In genomic region chr5:5421149-5421960, GRCh38 we compare ENCODE assay signal across 8 cellular contexts. TPM values are rescaled to one million over a fixed set of nuclear protein-coding genes. Genes with fewer than 3 reads are reported as not detected.
DNase-seq lines count a peak whose midpoint lies in the region; ATAC-seq, FAIRE-seq and TF ChIP-seq lines count a peak whose summit lies in the region.

No MANE protein-coding gene starts in this region.

- TF ChIP-seq CTCF in heart left ventricle (IDR thresholded peaks at IDR 0.05) (no peak), pancreas (IDR thresholded peaks at IDR 0.05) (no peak), GM10266 (IDR thresholded peaks at IDR 0.05; ENCODE audit: control insufficient read depth, insufficient read depth, low read depth, missing control alignments) (no peak)

- peak overlapping the region; percentile 88 for H3K4me3 Mint-ChIP-seq in activated CD4-positive, alpha-beta T cell treated with anti-CD3 and anti-CD28 coated beads, Interleukin-2, amount 10 ng/mL, durations not matched to agents 7 days and 5 days

- H3K27me3 ChIP-seq in heart left ventricle (no peaks in the 10 kb centered on the region), pancreas (no peaks in the 10 kb centered on the region)

- DNase-seq in heart left ventricle (no peak), Right ventricle myocardium superior (no peak), erythroblast (lab: John Stamatoyannopoulos, UW) (peak; percentile 71 to 73), pancreas (peak in 1 of 6 donors; percentile 18), GM10266 (ENCODE audit: extremely low spot score) (no peak)
- peak; percentile 36 for DNase-seq in activated CD4-positive, alpha-beta T cell treated with anti-CD3 and anti-CD28 coated beads, Interleukin-2, amount 10 ng/mL, durations not matched to agents 7 days and 5 days

- no peaks in the 10 kb centered on the region for H3K27me3 Mint-ChIP-seq in activated CD4-positive, alpha-beta T cell treated with anti-CD3 and anti-CD28 coated beads, Interleukin-2, amount 10 ng/mL, durations not matched to agents 7 days and 5 days

- peak overlapping the region; percentile 53 to 100 (median 92) for H3K4me3 ChIP-seq in heart left ventricle
- H3K4me3 ChIP-seq in pancreas, result peak overlapping the region; percentile 75 to 100 (median 99)

- CTCF ChIA-PET in activated CD4-positive, alpha-beta T cell treated with anti-CD3 and anti-CD28 coated beads, Interleukin-2, amount 10 ng/mL, durations not matched to agents 7 days and 5 days (lab: Charles Lee), result interaction anchor here (1.3 kb wide), 1 partner anchor 22 kb away, joined by 3 read pairs; no protein-coding TSS in a partner anchor

- H3K27ac ChIP-seq in heart left ventricle (peak overlapping the region; percentile 92 to 100 (median 97)), pancreas (peak overlapping the region; percentile 99 to 100 (median 99))

- H3K9me3 ChIP-seq in heart left ventricle (no peaks in the 10 kb centered on the region), pancreas (no peaks in the 10 kb centered on the region)

- no peak for FAIRE-seq in pancreas (lab: Jason Lieb, UNC)

- H3K9me3 Mint-ChIP-seq in activated CD4-positive, alpha-beta T cell treated with anti-CD3 and anti-CD28 coated beads, Interleukin-2, amount 10 ng/mL, durations not matched to agents 7 days and 5 days, result no peaks in the 10 kb centered on the region

- 10 to 23% (median 13%) methylated on average over 24 of the region's 24 CpGs for WGBS in heart left ventricle, 4 donors
- 3 to 5% methylated on average over 24 of the region's 24 CpGs for WGBS in pancreas, 2 donors

- H3K36me3 ChIP-seq in heart left ventricle (no peaks in the 10 kb centered on the region), pancreas (no peaks in the 10 kb centered on the region)

- H3K4me1 Mint-ChIP-seq in activated CD4-positive, alpha-beta T cell treated with anti-CD3 and anti-CD28 coated beads, Interleukin-2, amount 10 ng/mL, durations not matched to agents 7 days and 5 days, result peaks cover 19% of the 10 kb centered on the region

- TF ChIP-seq POLR2A in heart left ventricle (IDR thresholded peaks at IDR 0.05) (no peak), erythroblast (IDR thresholded peaks at IDR 0.05; ENCODE audit: low read length) (no peak)

- intact Hi-C loops in heart left ventricle (cut with DNase I) (loop anchor here in 3 of 10 donors (2.0 to 5.0 kb wide), 3 partner anchors 543 to 956 kb away; partner anchors contain the start of gene MED10 (in 1 of the 3)), Right ventricle myocardium superior (cut with DNase I) (no loop called here), pancreas (cut with DNase I) (no loop called here)

- POLR2A ChIA-PET in activated CD4-positive, alpha-beta T cell treated with anti-CD3 and anti-CD28 coated beads, Interleukin-2, amount 10 ng/mL, durations not matched to agents 7 days and 5 days (lab: Charles Lee), result interaction anchor here (0.5 to 0.7 kb wide), 4 partner anchors 12 to 941 kb away, joined by 3 to 5 read pairs (median 4); no protein-coding TSS in a partner anchor

- peak overlapping the region; percentile 97 for H3K27ac Mint-ChIP-seq in activated CD4-positive, alpha-beta T cell treated with anti-CD3 and anti-CD28 coated beads, Interleukin-2, amount 10 ng/mL, durations not matched to agents 7 days and 5 days

- ATAC-seq in heart left ventricle, result no peak
- no peak for ATAC-seq in Right ventricle myocardium superior (ENCODE audit: poor library complexity)
- ATAC-seq in HG03457 (IDR thresholded peaks at IDR 0.05; ENCODE audit: unreplicated experiment), result peak; percentile 4
- peak in 3 of 4 donors; percentile 2 to 7 (median 3) for ATAC-seq in pancreas
- ATAC-seq in HG02623 (IDR thresholded peaks at IDR 0.05; ENCODE audit: unreplicated experiment), result no peak

- no peaks in the 10 kb centered on the region for H3K36me3 Mint-ChIP-seq in activated CD4-positive, alpha-beta T cell treated with anti-CD3 and anti-CD28 coated beads, Interleukin-2, amount 10 ng/mL, durations not matched to agents 7 days and 5 days (ENCODE audit: low read depth)

- H3K4me1 ChIP-seq in heart left ventricle, result peaks cover 7 to 46% (median 33%) of the 10 kb centered on the region in 12 donors
- H3K4me1 ChIP-seq in pancreas, result peaks cover 8 to 25% (median 9%) of the 10 kb centered on the region in 3 donors

RNA-seq across cellular contexts. Expression of gene ICE1, which starts 1.1 kb away (rescaled TPM):
- total RNA-seq in heart left ventricle (10 to 100 TPM; 15.0 to 21.4 (median 19.7) TPM), Right ventricle myocardium superior (16.8 TPM), pancreas (10 to 100 TPM in 3 of 6 donors, 1 to 10 TPM in 3; 7.8 to 15.0 (median 11.1) TPM)
- polyA plus RNA-seq in heart left ventricle (10 to 100 TPM in 1 of 2 donors, 1 to 10 TPM in 1; 4.8 to 11.6 TPM), pancreas (1 to 10 TPM; 4.0 to 7.5 TPM)
- 10 to 100 TPM; 29.5 to 30.8 TPM for total RNA-seq in activated CD4-positive, alpha-beta T cell treated with anti-CD3 and anti-CD28 coated beads, Interleukin-2, amount 10 ng/mL, durations not matched to agents 7 days and 5 days

Comparison
In these comparisons a context has a peak if more than half of its experiments do, and no peak if none do; other contexts are left out.
1. ATAC-seq: peak in HG03457 (single experiment) and pancreas (3 of 4); none in heart left ventricle (0 of 4), Right ventricle myocardium superior (single experiment) and HG02623 (single experiment).
2. DNase-seq: peak in activated CD4-positive, alpha-beta T cell treated with anti-CD3 and anti-CD28 coated beads, Interleukin-2, amount 10 ng/mL, durations not matched to agents 7 days and 5 days (single experiment) and erythroblast (2 of 2); none in heart left ventricle (0 of 5), Right ventricle myocardium superior (single experiment) and GM10266 (single experiment).